Comparison of ENCODE assay signal across 8 cellular contexts in genomic region chr16:67514382-67514828, GRCh38. TPM values are rescaled to one million over a fixed set of nuclear protein-coding genes. Genes with fewer than 3 reads are reported as not detected.
A peak's percentile ranks its signal among the peaks of the same experiment; 100 is the strongest.
DNase-seq lines count a peak whose midpoint lies in the region; ATAC-seq and TF ChIP-seq lines count a peak whose summit lies in the region.

No MANE protein-coding gene starts in this region.

- intact Hi-C loops in CD8-positive, alpha-beta T cell (cut with DNase I, micrococcal nuclease), result loop anchor here (1.0 kb wide), 2 partner anchors 20 to 33 kb away; partner anchors contain the start of gene ATP6V0D1 (in 2 of the 2)
- intact Hi-C loops in head of caudate nucleus (cut with DNase I), result no loop called here

- H3K27me3 Mint-ChIP-seq in CD8-positive, alpha-beta T cell (ENCODE audit: low read depth), result no peaks in the 10 kb centered on the region

- H3K36me3 ChIP-seq in CD8-positive, alpha-beta T cell (ENCODE audit: insufficient read depth, low read length), result no peaks in the 10 kb centered on the region
- no peaks in the 10 kb centered on the region for H3K36me3 ChIP-seq in SK-N-MC (ENCODE audit: insufficient read depth, low read length)

- no peaks in the 10 kb centered on the region for H3K27me3 ChIP-seq in CD8-positive, alpha-beta T cell (ENCODE audit: insufficient read depth, low read length)

- H3K27ac ChIP-seq in CD8-positive, alpha-beta T cell (ENCODE audit: low read depth, low read length), result no peak overlapping the region
- no peak overlapping the region for H3K27ac ChIP-seq in SK-N-MC

- CTCF ChIA-PET in CD8-positive, alpha-beta T cell (lab: Charles Lee), result interaction anchor here (0.7 to 10.5 kb wide), 25 partner anchors 7 to 303 kb away, joined by 3 to 355 read pairs (median 4); partner anchors contain the start of genes AGRP, ATP6V0D1 and CARMIL2

- H3K9me3 Mint-ChIP-seq in CD8-positive, alpha-beta T cell, result no peaks in the 10 kb centered on the region

- H3K9me3 ChIP-seq in CD8-positive, alpha-beta T cell (ENCODE audit: low read length), result no peaks in the 10 kb centered on the region
- no peaks in the 10 kb centered on the region for H3K9me3 ChIP-seq in SK-N-MC (ENCODE audit: low read depth, low read length)

- no peak overlapping the region for H3K27ac Mint-ChIP-seq in CD8-positive, alpha-beta T cell

- peaks cover 19% of the 10 kb centered on the region for H3K4me1 ChIP-seq in CD8-positive, alpha-beta T cell (ENCODE audit: insufficient read depth, low read length)

- H3K36me3 Mint-ChIP-seq in CD8-positive, alpha-beta T cell, result no peaks in the 10 kb centered on the region

- ATAC-seq in CD8-positive, alpha-beta T cell, result peak; percentile 93
- ATAC-seq in GM19452 (IDR thresholded peaks at IDR 0.05; ENCODE audit: unreplicated experiment), result peak; percentile 52
- ATAC-seq in HG03521 (IDR thresholded peaks at IDR 0.05; ENCODE audit: unreplicated experiment), result no peak

- H3K9ac ChIP-seq in SK-N-MC (ENCODE audit: insufficient read length), result no peak overlapping the region

- H3K4me3 ChIP-seq in CD8-positive, alpha-beta T cell (ENCODE audit: low read depth, low read length), result no peak overlapping the region
- H3K4me3 ChIP-seq in SK-N-MC, result no peak overlapping the region
- H3K4me3 ChIP-seq in retinal pigment epithelial cell (ENCODE audit: low read length), result no peak overlapping the region

- H3K4me3 Mint-ChIP-seq in CD8-positive, alpha-beta T cell, result no peak overlapping the region

- peak; percentile 65 to 87 (median 83) for DNase-seq in CD8-positive, alpha-beta T cell
- DNase-seq in Kasumi-1 (lab: John Stamatoyannopoulos, UW) (peak; percentile 90 to 95), SK-N-MC (ENCODE audit: low read depth, low spot score) (peak; percentile 32), head of caudate nucleus (peak in 36 of 42 donors; percentile 22 to 85 (median 61)), retinal pigment epithelial cell (ENCODE audit: low read depth) (no peak)
- peak; percentile 72 for DNase-seq in activated gamma-delta T cell treated with anti-CD3 and anti-CD28 coated beads, Interleukin-2, amount 50 U/mL, for 16 hours (ENCODE audit: low read depth)

- POLR2A ChIA-PET in CD8-positive, alpha-beta T cell (lab: Charles Lee), result interaction anchor here (0.7 to 3.1 kb wide), 4 partner anchors 23 to 626 kb away, joined by 3 to 19 read pairs (median 4); partner anchors contain the start of genes AGRP and ATP6V0D1

- peaks cover 28% of the 10 kb centered on the region for H3K4me1 Mint-ChIP-seq in CD8-positive, alpha-beta T cell (ENCODE audit: low read depth)

- peak; percentile 77 for TF ChIP-seq CTCF in CD8-positive, alpha-beta T cell (IDR thresholded peaks at IDR 0.05)
- TF ChIP-seq CTCF in retinal pigment epithelial cell (conservative IDR thresholded peaks at IDR 0.05; ENCODE audit: low read depth, low read length), result peak; percentile 76

RNA-seq across cellular contexts. Expression of gene RIPOR1, which starts 14.2 kb away (rescaled TPM):
- 10 to 100 TPM; 17.4 to 23.4 TPM for total RNA-seq in CD8-positive, alpha-beta T cell

RNA-seq across cellular contexts. Expression of gene AGRP, which starts 31.1 kb away (rescaled TPM):
- total RNA-seq in CD8-positive, alpha-beta T cell, result not detected

RNA-seq across cellular contexts. Expression of gene ATP6V0D1, which starts 33.4 kb away (rescaled TPM):
- 10 to 100 TPM; 56.3 to 62.0 TPM for total RNA-seq in CD8-positive, alpha-beta T cell

RNA-seq across cellular contexts. Expression of gene CTCF, which starts 47.9 kb away (rescaled TPM):
- total RNA-seq in CD8-positive, alpha-beta T cell, result 10 to 100 TPM; 42.1 to 45.4 TPM
